Comparison of ENCODE assay signal across 13 cellular contexts in genomic region chr7:80732635-80733034, GRCh38.
A peak's percentile ranks its signal among the peaks of the same experiment; 100 is the strongest.
DNase-seq lines count a peak whose midpoint lies in the region; ATAC-seq and TF ChIP-seq lines count a peak whose summit lies in the region.
"Had no signal": no experiment of that assay in that cellular context is flagged by ENCODE, and none has a peak within 500 bp of the region (broad histone marks: within the 10 kb centered on the region; RNA-seq: fewer than 3 reads in every experiment).

No MANE protein-coding gene starts in this region.

- H3K27ac ChIP-seq in caudate nucleus (ENCODE audit: low read depth, low read length) = no peak overlapping the region

- no peak overlapping the region for H3K4me3 ChIP-seq in astrocyte of the spinal cord (ENCODE audit: low read depth, low read length)
- H3K4me3 ChIP-seq in mucosa of descending colon = no peak overlapping the region

- intact Hi-C loops in mucosa of descending colon (cut with DNase I, micrococcal nuclease) = no loop called here

- no peaks in the 10 kb centered on the region for H3K36me3 ChIP-seq in mucosa of descending colon (ENCODE audit: low read depth)

- H3K36me3 Mint-ChIP-seq in neural crest cell (ENCODE audit: low read depth) = peaks cover 3% of the 10 kb centered on the region
- H3K36me3 Mint-ChIP-seq: activated naive CD8-positive, alpha-beta T cell had no signal

- TF ChIP-seq CTCF in LNCAP (IDR thresholded peaks at IDR 0.05) (peak; percentile 52; the same call in 1 of the 2 replicates), astrocyte of the spinal cord (IDR thresholded peaks at IDR 0.05; ENCODE audit: low read depth, low read length) (peak; percentile 16), neural crest cell (conservative IDR thresholded peaks at IDR 0.05) (peak; percentile 44), mucosa of descending colon (IDR thresholded peaks at IDR 0.05) (no peak)

- no peaks in the 10 kb centered on the region for H3K9me3 ChIP-seq in mucosa of descending colon

- H3K27ac Mint-ChIP-seq in neural crest cell (ENCODE audit: unreplicated experiment) = no peak overlapping the region
- H3K27ac Mint-ChIP-seq: activated naive CD8-positive, alpha-beta T cell; natural killer cell treated with Interleukin-12 subunit alpha and Interleukin-12 subunit beta and Interleukin-15 and Interleukin-18, amount 100 ng/mL, for 72 hours had no signal

- H3K4me1 ChIP-seq in mucosa of descending colon (ENCODE audit: low read depth) = no peaks in the 10 kb centered on the region

- no peaks in the 10 kb centered on the region for H3K9me3 Mint-ChIP-seq in neural crest cell

- ATAC-seq in HG03354 (IDR thresholded peaks at IDR 0.05; ENCODE audit: poor library complexity, severe bottlenecking, unreplicated experiment) (no peak), mucosa of descending colon (no peak)
- ATAC-seq: left cardiac atrium; natural killer cell treated with Interleukin-12 subunit alpha and Interleukin-12 subunit beta and Interleukin-15 and Interleukin-18, amount 100 ng/mL, for 72 hours had no signal

- no peaks in the 10 kb centered on the region for H3K27me3 Mint-ChIP-seq in neural crest cell (ENCODE audit: low read depth)
- H3K27me3 Mint-ChIP-seq: activated naive CD8-positive, alpha-beta T cell; natural killer cell treated with Interleukin-12 subunit alpha and Interleukin-12 subunit beta and Interleukin-15 and Interleukin-18, amount 100 ng/mL, for 72 hours had no signal

- peak; percentile 9 for DNase-seq in NCI-H748 (lab: John Stamatoyannopoulos, UW; ENCODE audit: unreplicated experiment)
- DNase-seq in NCI-H748 treated with DMSO at 0.1 percent for 48 hours (lab: John Stamatoyannopoulos, UW) = no peak
- no peak for DNase-seq in astrocyte of the spinal cord (ENCODE audit: low read depth, low spot score)
- DNase-seq in neural crest cell (ENCODE audit: low read depth, low spot score) = no peak
- no peak for DNase-seq in caudate nucleus (lab: John Stamatoyannopoulos, UW)
- no peak for DNase-seq in mucosa of descending colon
- DNase-seq: foreskin melanocyte, left cardiac atrium, NCI-H146 had no signal

- in situ Hi-C loops in astrocyte of the spinal cord (cut with HindIII; ENCODE audit: low sequenced_read_pairs) = no loop called here

- no peak overlapping the region for H3K4me3 Mint-ChIP-seq in neural crest cell
- H3K4me3 Mint-ChIP-seq: activated naive CD8-positive, alpha-beta T cell; natural killer cell treated with Interleukin-12 subunit alpha and Interleukin-12 subunit beta and Interleukin-15 and Interleukin-18, amount 100 ng/mL, for 72 hours had no signal

- peaks cover 3% of the 10 kb centered on the region for H3K4me1 Mint-ChIP-seq in neural crest cell
